In the genomic region with DNA sequence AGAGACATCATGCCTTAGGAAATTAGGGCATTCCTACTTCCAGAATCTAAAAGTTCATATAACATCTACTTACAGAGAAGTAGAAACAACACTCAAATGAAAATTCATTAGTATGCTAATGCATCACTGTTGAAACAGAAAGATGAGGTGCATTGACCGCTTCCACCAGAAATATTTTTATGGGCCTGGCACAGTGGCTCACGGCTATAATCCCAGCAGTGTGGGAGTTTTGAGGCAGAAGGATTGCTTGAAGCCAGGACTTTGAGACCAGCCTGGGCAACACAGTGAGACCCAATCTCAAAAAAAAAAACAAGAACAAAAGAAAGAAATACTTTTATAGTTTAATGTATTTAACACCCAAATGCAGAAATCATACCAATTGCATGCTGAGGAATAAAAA, we compare ENCODE assay signal across 2 cellular contexts.
TF ChIP-seq lines count a peak whose summit lies in the region.

No MANE protein-coding gene starts in this region.

TF ChIP-seq in WTC11, 78 proteins besides CTCF, POLR2A, EP300 and RAD21:
- TF ChIP-seq MAX (CRISPR knock-in tag; IDR thresholded peaks at IDR 0.05) (no peak), USF1 (CRISPR knock-in tag; IDR thresholded peaks at IDR 0.05) (no peak), ZNF219 (CRISPR knock-in tag; IDR thresholded peaks at IDR 0.05; ENCODE audit: borderline replicate concordance) (no peak), ZNF121 (CRISPR knock-in tag; IDR thresholded peaks at IDR 0.05) (peak; percentile 61; the same call in 1 of the 2 replicates), SMAD4 (CRISPR knock-in tag; IDR thresholded peaks at IDR 0.05) (no peak), RORB (CRISPR knock-in tag; IDR thresholded peaks at IDR 0.05) (no peak)

TF ChIP-seq in endothelial cell of umbilical vein, 7 proteins besides CTCF, POLR2A, EP300 and RAD21:
- TF ChIP-seq POLR2AphosphoS5 (IDR thresholded peaks at IDR 0.05; ENCODE audit: insufficient read depth, low read depth, low read length) (no peak), JUN (IDR thresholded peaks at IDR 0.05; ENCODE audit: borderline replicate concordance, insufficient read depth, insufficient read length, low read depth) (no peak), MAX (IDR thresholded peaks at IDR 0.05; ENCODE audit: insufficient read depth, insufficient read length) (no peak), EZH2 (IDR thresholded peaks at IDR 0.05; ENCODE audit: borderline replicate concordance, low read depth, low read length, severe bottlenecking) (no peak), GATA2 (IDR thresholded peaks at IDR 0.05; ENCODE audit: insufficient read depth, insufficient read length, low read depth, low read length) (no peak), MYC (IDR thresholded peaks at IDR 0.05; ENCODE audit: low read depth, low read length) (no peak)
